17 cellular contexts compared by ENCODE assay signal in the genomic region with DNA sequence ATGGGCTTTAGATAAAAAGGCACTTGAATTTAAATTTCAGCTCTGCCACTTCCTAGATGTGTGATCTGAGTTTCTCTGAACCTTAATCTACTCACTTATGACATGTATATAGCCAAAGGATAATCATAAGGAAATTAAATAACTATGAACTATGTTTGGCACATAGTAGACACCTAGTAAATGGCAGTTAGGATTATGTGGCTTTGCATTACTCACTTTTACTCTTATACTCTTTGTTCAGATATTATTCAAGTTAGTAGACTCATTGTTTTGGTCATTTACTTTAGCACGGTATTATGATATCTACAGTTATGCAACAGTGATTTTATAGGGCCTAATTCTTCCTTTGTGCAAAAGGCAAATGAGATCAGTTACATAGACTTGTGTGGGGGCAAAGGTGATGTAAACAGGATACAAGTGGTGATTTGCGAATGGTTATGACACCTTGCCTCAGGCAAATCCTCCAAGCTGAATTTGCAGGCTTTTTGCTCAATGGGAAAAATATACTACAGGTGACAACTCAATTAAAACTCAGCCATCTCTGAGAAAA.
"Had no signal": no experiment of that assay in that cellular context is flagged by ENCODE, and none has a peak within 500 bp of the region (broad histone marks: within the 10 kb centered on the region; RNA-seq: fewer than 3 reads in every experiment).

No MANE protein-coding gene starts in this region.

- ATAC-seq: activated CD8-positive, alpha-beta T cell treated with anti-CD3 and anti-CD28 coated beads, Interleukin-2, amount 10 ng/mL, durations not matched to agents 7 days and 5 days; lower lobe of right lung; pancreas; stimulated activated memory B cell treated with anti-CD40 and anti-IgM and Interleukin-4, amounts not matched to agents 10 μg/mL and 1 μg/mL and 100 μg/mL, for 72 hours had no signal

- FAIRE-seq: frontal cortex, pancreas, urothelium cell line had no signal

- DNase-seq: activated CD4-positive, alpha-beta T cell treated with anti-CD3 and anti-CD28 coated beads, Interleukin-2, amount 10 ng/mL, durations not matched to agents 24 days and 14 days; activated CD4-positive, CD25-positive, alpha-beta regulatory T cell; activated CD8-positive, alpha-beta memory T cell treated with anti-CD3 and anti-CD28 coated beads, Interleukin-2, amount 50 U/mL, for 4 hours; activated CD8-positive, alpha-beta T cell treated with anti-CD3 and anti-CD28 coated beads, Interleukin-2, amount 10 ng/mL, durations not matched to agents 7 days and 5 days; activated naive CD4-positive, alpha-beta T cell; activated naive CD8-positive, alpha-beta T cell treated with anti-CD3 and anti-CD28 coated beads, Interleukin-2, amount 10 ng/mL, durations not matched to agents 7 days and 5 days; brain microvascular endothelial cell; effector memory CD4-positive, alpha-beta T cell; head of caudate nucleus; kidney glomerular epithelial cell; lower lobe of right lung; pancreas; stimulated activated CD4-positive, alpha-beta T cell treated with anti-CD3 and anti-CD28 coated beads, Interleukin-2, amount 100 ng/mL, for 48 hours; thyroid gland had no signal

- H3K36me3 ChIP-seq: brain microvascular endothelial cell, lower lobe of right lung, pancreas, thyroid gland had no signal

- H3K27me3 ChIP-seq: brain microvascular endothelial cell, pancreas, thyroid gland had no signal

- H3K4me3 ChIP-seq: lower lobe of right lung, pancreas, thyroid gland had no signal
